8 cellular contexts compared by ENCODE assay signal in genomic region chrX:78103001-78103634, GRCh38. TPM values are rescaled to one million over a fixed set of nuclear protein-coding genes. Genes with fewer than 3 reads are reported as not detected.
DNase-seq lines count a peak whose midpoint lies in the region; ATAC-seq and TF ChIP-seq lines count a peak whose summit lies in the region.

No MANE protein-coding gene starts in this region.

- no TSS peak for BruUV-seq in Panc1 (replicated peaks; lab: Mats Ljungman, UMichigan)

- H3K9me3 Mint-ChIP-seq in CD4-positive, alpha-beta memory T cell: peaks cover 0 to 4% (median 0%) of the 10 kb centered on the region in 8 donors
- H3K9me3 Mint-ChIP-seq in endodermal cell: peaks cover 64% of the 10 kb centered on the region

- CTCF ChIA-PET in CD4-positive, alpha-beta memory T cell (lab: Charles Lee; ENCODE audit: partially characterized antibody): interaction anchor here (1.1 kb wide), 1 partner anchor 28 kb away, joined by 3 read pairs; no protein-coding TSS in a partner anchor
- CTCF ChIA-PET in Panc1 (lab: Charles Lee): no interaction called here

- peaks cover 19 to 45% (median 31%) of the 10 kb centered on the region in 4 donors for H3K4me1 Mint-ChIP-seq in CD4-positive, alpha-beta memory T cell
- peaks cover 9% of the 10 kb centered on the region for H3K4me1 Mint-ChIP-seq in endodermal cell

- H3K27me3 ChIP-seq in CD4-positive, alpha-beta memory T cell (ENCODE audit: insufficient read depth, low read length): no peaks in the 10 kb centered on the region
- no peaks in the 10 kb centered on the region for H3K27me3 ChIP-seq in Panc1 (ENCODE audit: control insufficient read depth, insufficient read depth, low read length)
- no peaks in the 10 kb centered on the region for H3K27me3 ChIP-seq in endodermal cell (ENCODE audit: control insufficient read depth, insufficient read depth, low read length, poor library complexity, severe bottlenecking)
- no peaks in the 10 kb centered on the region for H3K27me3 ChIP-seq in osteoblast (ENCODE audit: insufficient read depth, low read length)

- H4K20me1 ChIP-seq in osteoblast (ENCODE audit: insufficient read depth, low read length): peaks cover 23% of the 10 kb centered on the region

- peaks cover 4 to 21% of the 10 kb centered on the region in 2 donors for H3K36me3 Mint-ChIP-seq in CD4-positive, alpha-beta memory T cell
- H3K36me3 Mint-ChIP-seq in endodermal cell (ENCODE audit: low read depth): peaks cover 3% of the 10 kb centered on the region

- H3K4me3 ChIP-seq in CD4-positive, alpha-beta memory T cell (ENCODE audit: low read length in 2 of 2): peak overlapping the region; percentile 47 to 62
- peak overlapping the region; percentile 63 to 98 for H3K4me3 ChIP-seq in Panc1 (ENCODE audit: low read depth in 2 of 2, low read length in 2 of 2)
- peak overlapping the region; percentile 81 for H3K4me3 ChIP-seq in endodermal cell (ENCODE audit: low read length)
- peak overlapping the region; percentile 87 for H3K4me3 ChIP-seq in osteoblast (ENCODE audit: insufficient read depth, low read length)

- peak overlapping the region; percentile 87 to 94 (median 92) for H3K4me3 Mint-ChIP-seq in CD4-positive, alpha-beta memory T cell
- H3K4me3 Mint-ChIP-seq in endodermal cell: peak overlapping the region; percentile 89

- H3K27ac ChIP-seq in CD4-positive, alpha-beta memory T cell (ENCODE audit: low read depth, low read length): peak overlapping the region; percentile 69
- H3K27ac ChIP-seq in Panc1 (ENCODE audit: low read length) (peak overlapping the region; percentile 94), endodermal cell (ENCODE audit: low read depth, low read length) (peak overlapping the region; percentile 82), osteoblast (ENCODE audit: low read depth, low read length) (peak overlapping the region; percentile 77)

- in situ Hi-C loops in Panc1 (cut with HindIII; ENCODE audit: low pct_unique_long_range_greater_than_20kb, low sequenced_read_pairs): no loop called here

- intact Hi-C loops in CD4-positive, alpha-beta memory T cell (cut with micrococcal nuclease): loop anchor here (5.0 to 10.0 kb wide), 4 partner anchors 206 to 1312 kb away; partner anchors contain the start of genes COX7B, MAGT1 and P2RY10
- intact Hi-C loops in Panc1 (cut with micrococcal nuclease; ENCODE audit: unreplicated experiment): no loop called here

- no peak for ATAC-seq in Panc1
- ATAC-seq in GM18907 (IDR thresholded peaks at IDR 0.05; ENCODE audit: unreplicated experiment): no peak
- ATAC-seq in GM18868 (IDR thresholded peaks at IDR 0.05; ENCODE audit: unreplicated experiment): no peak

- POLR2A ChIA-PET in CD4-positive, alpha-beta memory T cell (lab: Charles Lee; ENCODE audit: partially characterized antibody): interaction anchor here (1.2 to 2.3 kb wide), 3 partner anchors 29 to 204 kb away, joined by 3 to 14 read pairs (median 3); partner anchors contain the start of gene COX7B
- POLR2A ChIA-PET in Panc1 (lab: Charles Lee): no interaction called here

- H3K9me3 ChIP-seq in CD4-positive, alpha-beta memory T cell (ENCODE audit: control insufficient read depth in 1 of 2, low read length in 2 of 2): no peaks in the 10 kb centered on the region
- H3K9me3 ChIP-seq in Panc1 (ENCODE audit: control insufficient read depth, insufficient read depth, low read depth, low read length) (no peaks in the 10 kb centered on the region), endodermal cell (ENCODE audit: control insufficient read depth, low read length) (no peaks in the 10 kb centered on the region), osteoblast (ENCODE audit: low read depth, low read length) (no peaks in the 10 kb centered on the region)

- peak overlapping the region; percentile 57 for H3K9ac ChIP-seq in endodermal cell (ENCODE audit: extremely low read depth, low read length, poor library complexity, severe bottlenecking)

- H3K36me3 ChIP-seq in CD4-positive, alpha-beta memory T cell (ENCODE audit: insufficient read depth, low read length): peaks cover 6% of the 10 kb centered on the region
- H3K36me3 ChIP-seq in Panc1 (ENCODE audit: control insufficient read depth, insufficient read depth, low read length) (peaks cover 7% of the 10 kb centered on the region), endodermal cell (ENCODE audit: control insufficient read depth, insufficient read depth, low read length) (peaks cover 4% of the 10 kb centered on the region), osteoblast (ENCODE audit: insufficient read depth, low read length) (no peaks in the 10 kb centered on the region)

- WGBS in endodermal cell (ENCODE audit: insufficient coverage in 1 of 2, insufficient read length in 1 of 2), 2 experiments: 95% methylated on average over 22 of the region's 23 CpGs; no CpG with 5 or more reads in 1 of the 2 experiments

- peak overlapping the region; percentile 79 for H2AFZ ChIP-seq in osteoblast (ENCODE audit: low read length)

- TF ChIP-seq CTCF in Panc1 (IDR thresholded peaks at IDR 0.05) (no peak), endodermal cell (conservative IDR thresholded peaks at IDR 0.05) (no peak), osteoblast (IDR thresholded peaks at IDR 0.05; ENCODE audit: extremely low read depth, low read depth, low read length) (no peak)

- no peak for DNase-seq in CD4-positive, alpha-beta memory T cell
- no peak for DNase-seq in Panc1 (ENCODE audit: low read depth, low spot score)
- no peak for DNase-seq in endodermal cell
- DNase-seq in osteoblast (ENCODE audit: insufficient read length, low spot score, missing footprints): no peak
- DNase-seq in NCI-H226: no peak
- no peak for DNase-seq in HuH-7 (ENCODE audit: low spot score)

- peaks cover 40% of the 10 kb centered on the region for H3K79me2 ChIP-seq in osteoblast (ENCODE audit: insufficient read depth, low read length)

- H3K4me1 ChIP-seq in CD4-positive, alpha-beta memory T cell (ENCODE audit: insufficient read depth, low read length): peaks cover 27% of the 10 kb centered on the region
- H3K4me1 ChIP-seq in Panc1 (ENCODE audit: control insufficient read depth, insufficient read depth, low read length) (peaks cover 27% of the 10 kb centered on the region), endodermal cell (ENCODE audit: control insufficient read depth, insufficient read depth, low read length) (peaks cover 1% of the 10 kb centered on the region), osteoblast (ENCODE audit: insufficient read depth, low read length) (peaks cover 11% of the 10 kb centered on the region)

- no peaks in the 10 kb centered on the region for H3K27me3 Mint-ChIP-seq in CD4-positive, alpha-beta memory T cell
- H3K27me3 Mint-ChIP-seq in endodermal cell (ENCODE audit: insufficient read depth): no peaks in the 10 kb centered on the region

- H3K27ac Mint-ChIP-seq in CD4-positive, alpha-beta memory T cell: peak overlapping the region; percentile 92 to 98 (median 95)
- H3K27ac Mint-ChIP-seq in endodermal cell: peak overlapping the region; percentile 81

- H3K4me2 ChIP-seq in osteoblast (ENCODE audit: insufficient read depth, low read length): peak overlapping the region; percentile 66

RNA-seq across cellular contexts. Expression of gene PGK1, which starts 0.9 kb away (rescaled TPM):
- total RNA-seq in CD4-positive, alpha-beta memory T cell: 100 to 1,000 TPM; 205 to 209 TPM
- 100 to 1,000 TPM; 461 to 867 TPM for polyA plus RNA-seq in CD4-positive, alpha-beta memory T cell
- total RNA-seq in Panc1 (2021; ENCODE audit: unreplicated experiment): 541 TPM
- 570 TPM for polyA plus RNA-seq in Panc1 (2012; ENCODE audit: insufficient read length)
- total RNA-seq in endodermal cell: 100 to 1,000 TPM; 277 to 296 TPM
- polyA plus RNA-seq in endodermal cell (2013, experiment 1 of 2): 321 TPM
- 341 TPM for polyA plus RNA-seq in endodermal cell (2013, experiment 2 of 2)
- 126 and 206 TPM in 2 replicates for total RNA-seq in osteoblast

RNA-seq across cellular contexts. Expression of gene TAF9B, which starts 36.3 kb away (rescaled TPM):
- 10 to 100 TPM; 23.6 to 28.3 TPM for total RNA-seq in CD4-positive, alpha-beta memory T cell
- 10 to 100 TPM; 27.1 to 32.8 TPM for polyA plus RNA-seq in CD4-positive, alpha-beta memory T cell
- total RNA-seq in Panc1 (2021; ENCODE audit: unreplicated experiment) (33.6 TPM), endodermal cell (10 to 100 TPM; 44.0 to 53.1 TPM), osteoblast (20.3 and 23.3 TPM in 2 replicates)
- 15.9 TPM for polyA plus RNA-seq in Panc1 (2012; ENCODE audit: insufficient read length)
- 3.5 TPM for polyA plus RNA-seq in endodermal cell (2013, experiment 1 of 2)
- polyA plus RNA-seq in endodermal cell (2013, experiment 2 of 2): 3.4 TPM
